In the genomic region with DNA sequence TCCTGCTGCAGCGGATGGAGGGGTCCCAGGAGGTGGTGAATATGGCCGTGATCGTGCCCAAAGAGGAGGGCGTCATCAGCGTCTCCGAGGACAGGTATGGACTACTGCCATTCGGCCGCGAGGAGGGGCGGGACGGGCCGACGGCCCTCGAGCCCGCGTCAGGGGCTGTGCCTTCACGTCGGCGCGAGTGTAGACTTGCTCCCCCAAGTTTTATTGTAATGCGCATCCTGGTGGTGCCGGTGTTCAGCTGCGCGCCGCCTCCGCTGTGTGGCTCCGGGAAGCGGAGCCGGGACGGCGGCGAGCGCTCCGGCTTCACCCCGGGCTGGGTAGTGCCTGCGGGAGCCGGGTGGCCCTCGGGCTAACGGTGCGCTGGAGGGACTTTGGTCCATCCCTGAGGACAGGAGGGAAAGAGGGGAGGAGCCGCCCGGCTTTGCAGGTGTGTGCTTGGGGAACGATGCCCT, we compare ENCODE assay signal across 8 cellular contexts. TPM values are rescaled to one million over a fixed set of nuclear protein-coding genes. Genes with fewer than 3 reads are reported as not detected.
DNase-seq lines count a peak whose midpoint lies in the region; ATAC-seq, FAIRE-seq and TF ChIP-seq lines count a peak whose summit lies in the region.

No MANE protein-coding gene starts in this region.

- no peak for FAIRE-seq in small intestine (lab: Jason Lieb, UNC)

- peaks cover 6% of the 10 kb centered on the region for H3K27me3 Mint-ChIP-seq in T-helper 1 cell treated with Interleukin-12 subunit alpha and Interleukin-12 subunit beta and Interleukin-4 antibody, amounts not matched to agents 30 μg/mL and 1 μg/mL, for 36 hours (ENCODE audit: low read depth)

- H4K20me1 ChIP-seq in DOHH2 (ENCODE audit: control insufficient read depth, insufficient read depth, low read depth, low read length) = no peaks in the 10 kb centered on the region; the same call in 1 of the 2 replicates

- peaks cover 37% of the 10 kb centered on the region for H3K4me1 Mint-ChIP-seq in T-helper 1 cell treated with Interleukin-12 subunit alpha and Interleukin-12 subunit beta and Interleukin-4 antibody, amounts not matched to agents 30 μg/mL and 1 μg/mL, for 36 hours (ENCODE audit: low read depth)

- H3K36me3 Mint-ChIP-seq in T-helper 1 cell treated with Interleukin-12 subunit alpha and Interleukin-12 subunit beta and Interleukin-4 antibody, amounts not matched to agents 30 μg/mL and 1 μg/mL, for 36 hours (ENCODE audit: low read depth) = peaks cover 5% of the 10 kb centered on the region

- TF ChIP-seq CTCF in DOHH2 (IDR thresholded peaks at IDR 0.05; ENCODE audit: low read depth, low read length, poor library complexity, severe bottlenecking) (peak; percentile 24), astrocyte of the spinal cord (IDR thresholded peaks at IDR 0.05; ENCODE audit: low read depth, low read length) (peak; percentile 23)

- H3K27me3 ChIP-seq in DOHH2 (ENCODE audit: control insufficient read depth, low read length) (no peaks in the 10 kb centered on the region), iPS-15b (ENCODE audit: control insufficient read depth, insufficient read depth, low read length) (no peaks in the 10 kb centered on the region), small intestine (ENCODE audit: control insufficient read depth in 2 of 2, insufficient read depth in 2 of 2, low read length in 2 of 2) (no peaks in the 10 kb centered on the region)

- peak overlapping the region; percentile 69 for H3K4me2 ChIP-seq in DOHH2 (ENCODE audit: low read length)

- H3K79me2 ChIP-seq in DOHH2 (ENCODE audit: control insufficient read depth, low read length) = peaks cover 32% of the 10 kb centered on the region

- H3K9me3 ChIP-seq in DOHH2 (ENCODE audit: control insufficient read depth, insufficient read depth, low read length) (no peaks in the 10 kb centered on the region), iPS-15b (ENCODE audit: control insufficient read depth, insufficient read depth, low read length) (no peaks in the 10 kb centered on the region), small intestine (ENCODE audit: control insufficient read depth, low read depth) (no peaks in the 10 kb centered on the region)

- H3K9me2 ChIP-seq in DOHH2 (replicated peaks; ENCODE audit: control insufficient read depth, low read length) = no peaks in the 10 kb centered on the region

- H3K4me3 Mint-ChIP-seq in T-helper 1 cell treated with Interleukin-12 subunit alpha and Interleukin-12 subunit beta and Interleukin-4 antibody, amounts not matched to agents 30 μg/mL and 1 μg/mL, for 36 hours = peak overlapping the region; percentile 96

- H3K4me3 ChIP-seq in DOHH2 (ENCODE audit: low read length) (peak overlapping the region; percentile 85), astrocyte of the spinal cord (ENCODE audit: low read depth, low read length) (peak overlapping the region; percentile 79), iPS-15b (ENCODE audit: low read depth, low read length) (peak overlapping the region; percentile 93), small intestine (ENCODE audit: low read depth in 1 of 2, low read length in 2 of 2) (peak overlapping the region; percentile 69 to 76)

- H3K9ac ChIP-seq in iPS-15b (ENCODE audit: low read depth, low read length) = peak overlapping the region; percentile 77

- no peaks in the 10 kb centered on the region for H3K9me3 Mint-ChIP-seq in T-helper 1 cell treated with Interleukin-12 subunit alpha and Interleukin-12 subunit beta and Interleukin-4 antibody, amounts not matched to agents 30 μg/mL and 1 μg/mL, for 36 hours

- H3K36me3 ChIP-seq in DOHH2 (ENCODE audit: control insufficient read depth, low read length) (no peaks in the 10 kb centered on the region), iPS-15b (ENCODE audit: control insufficient read depth, insufficient read depth, low read length) (no peaks in the 10 kb centered on the region), small intestine (ENCODE audit: control insufficient read depth in 2 of 2, insufficient read depth in 2 of 2, low read length in 2 of 2) (no peaks in the 10 kb centered on the region)

- H3K27ac ChIP-seq in DOHH2 (ENCODE audit: low read depth, low read length) = peak overlapping the region; percentile 13; the same call in 1 of the 2 replicates
- H3K27ac ChIP-seq in small intestine (ENCODE audit: low read depth in 1 of 2, low read length in 1 of 2) = peak overlapping the region; percentile 74 to 93

- in situ Hi-C loops in astrocyte of the spinal cord (cut with HindIII; ENCODE audit: low sequenced_read_pairs) = no loop called here
- in situ Hi-C loops in KBM-7 (cut with MboI; ENCODE audit: low pct_unique_long_range_greater_than_20kb, low sequenced_read_pairs) = no loop called here

- H3K4me1 ChIP-seq in DOHH2 (ENCODE audit: control insufficient read depth, low read length) (peaks cover 14% of the 10 kb centered on the region), iPS-15b (ENCODE audit: control insufficient read depth, insufficient read depth, low read length) (peaks cover 24% of the 10 kb centered on the region), small intestine (ENCODE audit: control insufficient read depth in 2 of 2, insufficient read depth in 1 of 2, low read depth in 1 of 2, low read length in 1 of 2) (peaks cover 2 to 6% of the 10 kb centered on the region in 2 donors)

- WGBS in small intestine, 3 donors = 0 to 1% (median 1%) methylated on average over 24 to 43 of the region's 43 CpGs

- DNase-seq in HuH-7 (ENCODE audit: low spot score) (peak; percentile 25), astrocyte of the spinal cord (ENCODE audit: low read depth, low spot score) (peak; percentile 65), small intestine (peak; percentile 80), KBM-7 (no peak)

- H3K27ac Mint-ChIP-seq in T-helper 1 cell treated with Interleukin-12 subunit alpha and Interleukin-12 subunit beta and Interleukin-4 antibody, amounts not matched to agents 30 μg/mL and 1 μg/mL, for 36 hours = peak overlapping the region; percentile 90

- ATAC-seq in GM21515 (IDR thresholded peaks at IDR 0.05; ENCODE audit: unreplicated experiment) = peak; percentile 30

- no peaks in the 10 kb centered on the region for H3F3A ChIP-seq in DOHH2 (ENCODE audit: control insufficient read depth, insufficient read depth)

RNA-seq across cellular contexts. Expression of a gene that starts 0.5 kb away (rescaled TPM):
- polyA plus RNA-seq in small intestine = 1 to 10 TPM in 1 of 3 donors, under 1 TPM in 2; 0.81 to 2.5 (median 0.89) TPM
